35 cellular contexts compared by ENCODE assay signal in genomic region chr3:105661461-105661860, GRCh38.
"Had no signal": no experiment of that assay in that cellular context is flagged by ENCODE, and none has a peak within 500 bp of the region (broad histone marks: within the 10 kb centered on the region; RNA-seq: fewer than 3 reads in every experiment).

No MANE protein-coding gene starts in this region.

- H3K27ac ChIP-seq: brain microvascular endothelial cell, Peyer's patch, VCaP had no signal

- H3K4me1 ChIP-seq: Peyer's patch had no signal

- H3K9me3 ChIP-seq: Peyer's patch had no signal

- DNase-seq: activated B cell treated with CpG ODN at 0.5 μM for 24 hours; activated CD4-positive, alpha-beta memory T cell treated with anti-CD3 and anti-CD28 coated beads for 36 hours; activated CD4-positive, alpha-beta T cell treated with anti-CD3 and anti-CD28 coated beads for 4 hours; activated CD4-positive, alpha-beta T cell treated with anti-CD3 and anti-CD28 coated beads, Interleukin-2, amount 50 U/mL, for 1 hour; activated CD4-positive, CD25-positive, alpha-beta regulatory T cell treated with anti-CD3 and anti-CD28 coated beads, Interleukin-2, amount 50 U/mL, for 72 hours; activated CD8-positive, alpha-beta memory T cell treated with anti-CD3 and anti-CD28 coated beads, Interleukin-2, amount 50 U/mL, for 4 hours; activated naive CD4-positive, alpha-beta T cell treated with anti-CD3 and anti-CD28 coated beads, Interleukin-2, amount 10 ng/mL, durations not matched to agents 7 days and 5 days; activated naive CD8-positive, alpha-beta T cell treated with anti-CD3 and anti-CD28 coated beads, Interleukin-2, amount 50 U/mL, for 24 hours; activated T-cell treated with anti-CD3 and anti-CD28 coated beads for 4 hours; activated T-cell treated with anti-CD3 and anti-CD28 coated beads, Interleukin-2, amount 50 U/mL, for 4 hours; anterior cingulate cortex; brain microvascular endothelial cell; central memory CD4-positive, alpha-beta T cell; Karpas-422; KBM-7; MM.1S; MV-4-11; NCI-H1092; NCI-H1436 treated with DMSO at 0.1 percent for 48 hours; NCI-H187 treated with DMSO at 0.1 percent for 48 hours; NCI-H2081 treated with DMSO at 0.1 percent for 48 hours; NCI-H226; NCI-H446 treated with DMSO at 0.1 percent for 48 hours; NCI-H524; NCI-H69; NK-92 treated with Interleukin-12 subunit alpha and Interleukin-12 subunit beta, amount 100 ng/mL, for 24 hours; PC-3; Peyer's patch; RPMI8226; SIG-M5; SW 1271; T-helper 1 cell; T-helper 2 cell; T-helper 9 cell had no signal

- H3K27me3 ChIP-seq: brain microvascular endothelial cell, Peyer's patch had no signal

- H3K4me3 ChIP-seq: Peyer's patch had no signal

- ATAC-seq: activated naive CD8-positive, alpha-beta T cell treated with anti-CD3 and anti-CD28 coated beads, Interleukin-2, amount 50 U/mL, for 24 hours; activated T-cell treated with anti-CD3 and anti-CD28 coated beads, Interleukin-2, amount 50 U/mL, for 4 hours; PC-3 had no signal
